ENCODE assay signal across 8 cellular contexts in genomic region chr3:39178553-39178952, GRCh38. TPM values are rescaled to one million over a fixed set of nuclear protein-coding genes. Genes with fewer than 3 reads are reported as not detected.
DNase-seq lines count a peak whose midpoint lies in the region; ATAC-seq and TF ChIP-seq lines count a peak whose summit lies in the region.

No MANE protein-coding gene starts in this region.

- DNase-seq in A673 (ENCODE audit: low spot score) (no peak), myocyte (ENCODE audit: low read depth) (peak; percentile 75), HT-29 (ENCODE audit: low spot score) (no peak), NCI-H187 (lab: John Stamatoyannopoulos, UW) (no peak)
- no peak for DNase-seq in central memory CD8-positive, alpha-beta T cell (ENCODE audit: low spot score in 2 of 2)
- no peak for DNase-seq in effector CD8-positive, alpha-beta T cell (lab: John Stamatoyannopoulos, UW)
- no peak for DNase-seq in stimulated activated naive CD4-positive, alpha-beta T cell (lab: John Stamatoyannopoulos, UW)

- no peak for ATAC-seq in central memory CD8-positive, alpha-beta T cell (replicated peaks; ENCODE audit: extremely low read depth, poor library complexity, severe bottlenecking)

- H3K4me1 ChIP-seq in A673 (ENCODE audit: insufficient read depth, low read length, poor library complexity, severe bottlenecking) (peaks cover 11% of the 10 kb centered on the region), HUES6 (ENCODE audit: control insufficient read depth, insufficient read depth, low read length) (peaks cover 37% of the 10 kb centered on the region)

- H3K27me3 ChIP-seq in A673 (replicated peaks; ENCODE audit: insufficient read depth, low read depth, low read length, poor library complexity) = no peaks in the 10 kb centered on the region
- peaks cover 18% of the 10 kb centered on the region for H3K27me3 ChIP-seq in HUES6 (ENCODE audit: control insufficient read depth, insufficient read depth, low read length)

- H3K27ac ChIP-seq in A673 (ENCODE audit: low read depth, low read length, poor library complexity, severe bottlenecking) (peak overlapping the region; percentile 70), HUES6 (ENCODE audit: low read depth, low read length) (no peak overlapping the region)

- H3K9me3 ChIP-seq in A673 (ENCODE audit: low read depth, low read length, poor library complexity, severe bottlenecking) (no peaks in the 10 kb centered on the region), HUES6 (ENCODE audit: control insufficient read depth, insufficient read depth, low read depth, low read length) (0 out of 2 replicates have a peak, but pooled peaks cover 3% of the 10 kb centered on the region)

- H3K4me3 ChIP-seq in A673 (ENCODE audit: low read depth, low read length, poor library complexity, severe bottlenecking) (no peak overlapping the region), HUES6 (ENCODE audit: low read depth, low read length) (peak overlapping the region; percentile 67)

- H3K4me3 Mint-ChIP-seq in central memory CD8-positive, alpha-beta T cell = peak overlapping the region; percentile 56

- intact Hi-C loops in A673 (cut with micrococcal nuclease; ENCODE audit: unreplicated experiment) = no loop called here

- no peak overlapping the region for H3K9ac ChIP-seq in HUES6 (ENCODE audit: low read length)

- H3K27me3 Mint-ChIP-seq in central memory CD8-positive, alpha-beta T cell = no peaks in the 10 kb centered on the region

- CTCF ChIA-PET in A673 (lab: Charles Lee) = interaction anchor here (1.2 kb wide), 1 partner anchor 11 kb away, joined by 7 read pairs; no protein-coding TSS in a partner anchor

- POLR2A ChIA-PET in A673 (lab: Charles Lee; ENCODE audit: low non-redundant PET) = no interaction called here

- TF ChIP-seq CTCF in A673 (conservative IDR thresholded peaks at IDR 0.05; ENCODE audit: low read depth, low read length) = no peak

- H3K9me3 Mint-ChIP-seq in central memory CD8-positive, alpha-beta T cell = no peaks in the 10 kb centered on the region

- peaks cover 32% of the 10 kb centered on the region for H3K4me1 Mint-ChIP-seq in central memory CD8-positive, alpha-beta T cell

- peak overlapping the region; percentile 29 for H3K27ac Mint-ChIP-seq in central memory CD8-positive, alpha-beta T cell (ENCODE audit: low read depth)

- BruUV-seq in A673 (replicated peaks; lab: Mats Ljungman, UMichigan) = no TSS peak

- H3K36me3 Mint-ChIP-seq in central memory CD8-positive, alpha-beta T cell (ENCODE audit: insufficient read depth) = peaks cover 2% of the 10 kb centered on the region

- H3K36me3 ChIP-seq in A673 (ENCODE audit: insufficient read depth, low read length, poor library complexity, severe bottlenecking) (no peaks in the 10 kb centered on the region), HUES6 (ENCODE audit: control insufficient read depth, insufficient read depth, low read length) (no peaks in the 10 kb centered on the region)

RNA-seq across cellular contexts. Expression of gene XIRP1, which starts 13.8 kb away (rescaled TPM):
- total RNA-seq in A673 (2021) (not detected in 2 replicates), myocyte (104 and 142 TPM in 2 replicates)
- polyA plus RNA-seq in myocyte (2012) = 21.6 TPM
- total RNA-seq in HT-29 (2014; rRNA removed; shearing (Covaris generic)) = not detected in 2 replicates

RNA-seq across cellular contexts. Expression of gene CSRNP1, which starts 25.2 kb away (rescaled TPM):
- total RNA-seq in A673 (2021) (7.1 and 9.7 TPM in 2 replicates), myocyte (10.6 and 13.7 TPM in 2 replicates)
- 19.7 TPM for polyA plus RNA-seq in myocyte (2012)
- total RNA-seq in HT-29 (2014; rRNA removed; shearing (Covaris generic)) = 53.6 and 55.3 TPM in 2 replicates

Comparison
In these comparisons a context has a peak if more than half of its experiments do, and no peak if none do; other contexts are left out.
1. RNA of gene XIRP1, which starts 13.8 kb away (total RNA-seq): 104 to 142 TPM in myocyte; not detected in A673 and not detected in HT-29; every median in the first group is over 100 times any median in the second.